Comparison of ENCODE assay signal across 25 cellular contexts in genomic region chr16:75762746-75763145, GRCh38. TPM values are rescaled to one million over a fixed set of nuclear protein-coding genes. Genes with fewer than 3 reads are reported as not detected.
"Had no signal": no experiment of that assay in that cellular context is flagged by ENCODE, and none has a peak within 500 bp of the region (broad histone marks: within the 10 kb centered on the region; RNA-seq: fewer than 3 reads in every experiment).

No MANE protein-coding gene starts in this region.

- H3K9me3 ChIP-seq: SK-N-SH had no signal

- H3K9me2 ChIP-seq: SK-N-SH had no signal

- H3K4me2 ChIP-seq: SK-N-SH had no signal

- ATAC-seq: HepG2 had no signal

- DNase-seq: IMR-90; Kasumi-1; KG1; MM.1S; NCI-H1092 treated with DMSO at 0.1 percent for 48 hours; NCI-H1436; NCI-H187; NCI-H2029; NCI-H2081 treated with DMSO at 0.1 percent for 48 hours; NCI-H2171; NCI-H226; NCI-H446; NCI-H510A; NCI-H524 treated with DMSO at 0.1 percent for 48 hours; NCI-H69; NCI-H774; NK-92 treated with Interleukin-12 subunit alpha and Interleukin-12 subunit beta, amount 100 ng/mL, for 24 hours; Right ventricle myocardium superior; RPMI8226; SK-N-SH; T-helper 1 cell had no signal

- H3K9ac ChIP-seq: SK-N-SH had no signal

RNA-seq across cellular contexts. Expression of gene CPHXL, which starts 36.5 kb away (rescaled TPM):
- total RNA-seq: HepG2, HT1080, IMR-90, M059J, Right ventricle myocardium superior, SK-MEL-5 had no signal
